Comparison of ENCODE assay signal across 8 cellular contexts in genomic region chr15:78761475-78761874, GRCh38. TPM values are rescaled to one million over a fixed set of nuclear protein-coding genes. Genes with fewer than 3 reads are reported as not detected.
DNase-seq lines count a peak whose midpoint lies in the region; ATAC-seq lines count a peak whose summit lies in the region.
"Not testable (repeated sequence)": the region's sequence is repeated elsewhere in the genome, so short reads cannot be mapped to it uniquely, and the experiment has no call there.

No MANE protein-coding gene starts in this region.

- not testable (repeated sequence) for H3K27me3 Mint-ChIP-seq in CD4-positive, CD25-positive, alpha-beta regulatory T cell; activated CD4-positive, alpha-beta memory T cell treated with anti-CD3 and anti-CD28 coated beads for 36 hours; memory B cell

- intact Hi-C loops in activated CD4-positive, alpha-beta memory T cell treated with anti-CD3 and anti-CD28 coated beads for 36 hours (cut with micrococcal nuclease), result loop anchor here (2.0 kb wide), 1 partner anchor 111 kb away; the partner anchor contains the start of gene MORF4L1

- not testable (repeated sequence) for H3K9me3 ChIP-seq in CD4-positive, CD25-positive, alpha-beta regulatory T cell (ENCODE audit: control insufficient read depth in 2 of 2, low read length in 2 of 2)

- H3K4me1 Mint-ChIP-seq in CD4-positive, CD25-positive, alpha-beta regulatory T cell, result peaks cover 0 to 34% (median 11%) of the 10 kb centered on the region in 4 donors
- peaks cover 25% of the 10 kb centered on the region for H3K4me1 Mint-ChIP-seq in activated CD4-positive, alpha-beta memory T cell treated with anti-CD3 and anti-CD28 coated beads for 36 hours (ENCODE audit: low read depth)
- H3K4me1 Mint-ChIP-seq in memory B cell, result peaks cover 40% of the 10 kb centered on the region

- not testable (repeated sequence) for H3K36me3 Mint-ChIP-seq in CD4-positive, CD25-positive, alpha-beta regulatory T cell; activated CD4-positive, alpha-beta memory T cell treated with anti-CD3 and anti-CD28 coated beads for 36 hours; memory B cell

- peak; percentile 91 to 92 for ATAC-seq in CD4-positive, CD25-positive, alpha-beta regulatory T cell (ENCODE audit: low read depth in 2 of 2)
- ATAC-seq in HG02981 (IDR thresholded peaks at IDR 0.05; ENCODE audit: unreplicated experiment) (peak; percentile 36), memory B cell (ENCODE audit: low read depth) (peak; percentile 58)

- CTCF ChIA-PET in activated CD4-positive, alpha-beta memory T cell treated with anti-CD3 and anti-CD28 coated beads for 36 hours (lab: Charles Lee), result not testable (repeated sequence)

- H3K4me1 ChIP-seq in CD4-positive, CD25-positive, alpha-beta regulatory T cell (ENCODE audit: control insufficient read depth, insufficient read depth, low read length, poor library complexity, severe bottlenecking), result peaks cover 25% of the 10 kb centered on the region

- peak overlapping the region; percentile 56 to 76 (median 64) for H3K4me3 Mint-ChIP-seq in CD4-positive, CD25-positive, alpha-beta regulatory T cell
- H3K4me3 Mint-ChIP-seq in activated CD4-positive, alpha-beta memory T cell treated with anti-CD3 and anti-CD28 coated beads for 36 hours, result not testable (repeated sequence)
- peak overlapping the region; percentile 56 for H3K4me3 Mint-ChIP-seq in memory B cell

- H3K27ac Mint-ChIP-seq in CD4-positive, CD25-positive, alpha-beta regulatory T cell, result peak overlapping the region; percentile 91 to 93 (median 92)
- H3K27ac Mint-ChIP-seq in activated CD4-positive, alpha-beta memory T cell treated with anti-CD3 and anti-CD28 coated beads for 36 hours, result peak overlapping the region; percentile 83
- peak overlapping the region; percentile 90 for H3K27ac Mint-ChIP-seq in memory B cell

- not testable (repeated sequence) for H3K4me3 ChIP-seq in CD4-positive, CD25-positive, alpha-beta regulatory T cell (ENCODE audit: low read depth, low read length)

- POLR2A ChIA-PET in activated CD4-positive, alpha-beta memory T cell treated with anti-CD3 and anti-CD28 coated beads for 36 hours (lab: Charles Lee), result interaction anchor here (0.6 kb wide), 1 partner anchor 324 kb away, joined by 3 read pairs; the partner anchor contains the start of gene IREB2

- DNase-seq in CD4-positive, CD25-positive, alpha-beta regulatory T cell, result peak; percentile 47 to 94 (median 84)
- DNase-seq in GM19238 (ENCODE audit: insufficient read length, low spot score), result peak; percentile 80
- peak; percentile 53 for DNase-seq in NCI-H69 (lab: John Stamatoyannopoulos, UW)
- peak; percentile 87 for DNase-seq in activated CD4-positive, alpha-beta memory T cell treated with anti-CD3 and anti-CD28 coated beads for 36 hours
- peak; percentile 49 for DNase-seq in activated naive CD8-positive, alpha-beta T cell treated with anti-CD3 and anti-CD28 coated beads, Interleukin-2, amount 50 U/mL, for 16 hours (ENCODE audit: low read depth, low spot score)
- peak; percentile 52 to 72 for DNase-seq in memory B cell (ENCODE audit: low spot score in 2 of 2)
- peak; percentile 25 to 70 (median 38) for DNase-seq in stimulated activated CD4-positive, alpha-beta T cell treated with anti-CD3 and anti-CD28 coated beads, TNF-alpha, amount 100 ng/mL, for 24 hours (ENCODE audit: low read depth in 3 of 3)

- H3K9me3 Mint-ChIP-seq in CD4-positive, CD25-positive, alpha-beta regulatory T cell; activated CD4-positive, alpha-beta memory T cell treated with anti-CD3 and anti-CD28 coated beads for 36 hours; memory B cell: not testable (repeated sequence)

- not testable (repeated sequence) for H3K27me3 ChIP-seq in CD4-positive, CD25-positive, alpha-beta regulatory T cell (ENCODE audit: control insufficient read depth, insufficient read depth, low read length)

- H3K36me3 ChIP-seq in CD4-positive, CD25-positive, alpha-beta regulatory T cell (ENCODE audit: control insufficient read depth, insufficient read depth, low read length), result not testable (repeated sequence)

- peak overlapping the region; percentile 68 for H3K27ac ChIP-seq in CD4-positive, CD25-positive, alpha-beta regulatory T cell (ENCODE audit: insufficient read depth, low read length, poor library complexity, severe bottlenecking)

RNA-seq across cellular contexts. Expression of gene ADAMTS7, which starts 49.8 kb away (rescaled TPM):
- total RNA-seq in CD4-positive, CD25-positive, alpha-beta regulatory T cell, result not detected
- not detected for polyA plus RNA-seq in CD4-positive, CD25-positive, alpha-beta regulatory T cell
- total RNA-seq in activated CD4-positive, alpha-beta memory T cell treated with anti-CD3 and anti-CD28 coated beads for 36 hours, result under 1 TPM; 0.10 TPM

Comparison
In these comparisons a context has a peak if more than half of its experiments do, and no peak if none do; other contexts are left out.
1. ATAC-seq: peak in every context shown above with its lines; median percentile 92 in CD4-positive, CD25-positive, alpha-beta regulatory T cell; 58 in memory B cell; 36 in HG02981.